ENCODE assay signal across 15 cellular contexts in the genomic region with DNA sequence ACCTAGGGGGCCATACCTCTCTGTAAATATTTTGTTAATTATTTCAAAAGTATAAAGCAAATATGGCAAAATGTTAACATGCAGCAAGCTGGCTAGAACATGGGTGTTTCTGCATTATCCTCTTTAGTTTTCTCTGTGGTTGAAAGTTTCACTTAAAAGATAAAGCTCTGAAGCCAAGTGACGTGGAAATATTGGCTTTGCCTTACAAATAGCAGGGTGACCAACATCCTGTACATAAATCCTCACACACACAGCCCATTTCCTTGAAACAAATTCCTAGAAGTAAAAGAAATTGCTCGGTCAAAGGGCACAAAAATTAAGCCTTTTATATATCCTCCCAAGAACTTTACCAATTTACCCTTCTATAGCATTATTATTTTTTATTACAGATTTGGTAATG. TPM values are rescaled to one million over a fixed set of nuclear protein-coding genes. Genes with fewer than 3 reads are reported as not detected.
"Had no signal": no experiment of that assay in that cellular context is flagged by ENCODE, and none has a peak within 500 bp of the region (broad histone marks: within the 10 kb centered on the region; RNA-seq: fewer than 3 reads in every experiment).

No MANE protein-coding gene starts in this region.

- H3K4me1 ChIP-seq: ascending aorta, sigmoid colon, testis had no signal

- H3K27me3 Mint-ChIP-seq: activated naive CD8-positive, alpha-beta T cell had no signal

- H3K9me3 Mint-ChIP-seq: activated T-cell treated with anti-CD3 and anti-CD28 coated beads, Interleukin-2, amount 50 U/mL, for 4 hours had no signal

- ATAC-seq: activated T-cell treated with anti-CD3 and anti-CD28 coated beads, Interleukin-2, amount 50 U/mL, for 4 hours had no signal

- H3K27ac ChIP-seq: ascending aorta, cardiac muscle cell, ovary, sigmoid colon, testis had no signal

- H3K4me3 Mint-ChIP-seq: activated naive CD8-positive, alpha-beta T cell; activated T-cell treated with anti-CD3 and anti-CD28 coated beads, Interleukin-2, amount 50 U/mL, for 4 hours had no signal

- DNase-seq: activated CD4-positive, alpha-beta T cell treated with anti-CD3 and anti-CD28 coated beads, Interleukin-2, amount 50 U/mL, for 4 hours; activated CD4-positive, CD25-positive, alpha-beta regulatory T cell treated with anti-CD3 and anti-CD28 coated beads, Interleukin-2, amount 50 U/mL, for 72 hours; activated effector memory CD4-positive, alpha-beta T cell treated with anti-CD3 and anti-CD28 coated beads, Interleukin-2, amount 50 U/mL, for 16 hours; activated T-cell treated with anti-CD3 and anti-CD28 coated beads, Interleukin-2, amount 50 U/mL, for 4 hours; effector CD4-positive, alpha-beta T cell; head of caudate nucleus; ovary; sigmoid colon; stimulated activated CD4-positive, alpha-beta T cell treated with anti-CD3 and anti-CD28 coated beads, Interleukin-2, amount 100 ng/mL, for 48 hours; stimulated activated naive CD4-positive, alpha-beta T cell treated with Interleukin-2 at 50 U/mL for 16 hours; testis had no signal

- H3K27me3 ChIP-seq: ascending aorta, cardiac muscle cell, ovary, sigmoid colon, testis had no signal

- H3K27ac Mint-ChIP-seq: activated naive CD8-positive, alpha-beta T cell had no signal

- H3K9me3 ChIP-seq: ascending aorta, ovary, sigmoid colon, testis had no signal

- H3K36me3 ChIP-seq: ascending aorta, cardiac muscle cell, ovary, sigmoid colon had no signal

- H3K4me3 ChIP-seq: ascending aorta, cardiac muscle cell, ovary, sigmoid colon, testis had no signal

RNA-seq across cellular contexts. Expression of a gene that starts 10.6 kb away (rescaled TPM):
- polyA plus RNA-seq: cardiac muscle cell, neural cell had no signal
